Comparison of ENCODE assay signal across 11 cellular contexts in the genomic region with DNA sequence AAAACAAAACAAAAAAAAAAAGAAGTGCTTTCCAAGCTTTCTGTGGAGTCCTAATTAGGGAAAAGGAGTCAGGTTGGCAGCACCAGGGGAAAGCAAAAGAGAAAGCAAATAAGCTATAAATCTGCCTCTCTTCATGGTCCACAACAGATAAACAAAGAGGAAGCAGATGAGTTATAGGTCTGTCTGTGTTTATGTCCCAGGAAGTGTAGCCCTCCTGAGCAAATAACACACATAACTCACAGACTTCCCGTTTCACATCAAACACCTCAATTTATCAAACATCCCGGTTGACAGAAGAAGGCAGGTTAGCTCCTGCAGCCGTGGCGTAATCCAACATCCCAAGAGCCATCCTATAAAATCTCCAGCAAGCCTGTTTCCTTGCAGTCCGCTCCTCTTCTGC. TPM values are rescaled to one million over a fixed set of nuclear protein-coding genes. Genes with fewer than 3 reads are reported as not detected.
DNase-seq lines count a peak whose midpoint lies in the region; ATAC-seq, FAIRE-seq and TF ChIP-seq lines count a peak whose summit lies in the region.
"Had no signal": no experiment of that assay in that cellular context is flagged by ENCODE, and none has a peak within 500 bp of the region (broad histone marks: within the 10 kb centered on the region; RNA-seq: fewer than 3 reads in every experiment).

No MANE protein-coding gene starts in this region.

- H4K20me1 ChIP-seq in GM23248 (ENCODE audit: insufficient read depth), result no peaks in the 10 kb centered on the region

- H2AFZ ChIP-seq in GM23248, result no peak overlapping the region

- no peaks in the 10 kb centered on the region for H3K27me3 ChIP-seq in HL-60 (ENCODE audit: insufficient read depth, poor library complexity, severe bottlenecking)
- peaks cover 8% of the 10 kb centered on the region; the same call in 1 of the 2 replicates for H3K27me3 ChIP-seq in GM23248 (replicated peaks; ENCODE audit: insufficient read depth)
- no peaks in the 10 kb centered on the region for H3K27me3 ChIP-seq in aorta (ENCODE audit: control insufficient read depth in 1 of 2, insufficient read depth in 2 of 2, low read length in 1 of 2)

- H3K4me1 ChIP-seq in GM23248 (ENCODE audit: insufficient read depth), result peaks cover 5% of the 10 kb centered on the region; the same call in 1 of the 2 replicates
- no peaks in the 10 kb centered on the region for H3K4me1 ChIP-seq in aorta (ENCODE audit: control insufficient read depth in 1 of 2, insufficient read depth in 2 of 2, low read length in 2 of 2)

- H3K9ac ChIP-seq in GM23248, result no peak overlapping the region

- no peak for FAIRE-seq in urothelium cell line (lab: Jason Lieb, UNC)

- ATAC-seq in aorta (ENCODE audit: low FRiP score), result no peak

- intact Hi-C loops in aorta (cut with DNase I), result no loop called here

- H3K4me3 ChIP-seq in HL-60 (replicated peaks; ENCODE audit: insufficient read depth, low read length) (no peak overlapping the region), fibroblast of villous mesenchyme (ENCODE audit: low read depth, low read length) (peak overlapping the region; percentile 36), GM23248 (no peak overlapping the region), aorta (ENCODE audit: low read length in 2 of 2) (no peak overlapping the region)
- H3K4me3 ChIP-seq: lung had no signal

- in situ Hi-C loops in GM23248 (cut with MboI), result no loop called here

- H3K4me2 ChIP-seq in GM23248 (ENCODE audit: unreplicated experiment), result no peak overlapping the region

- peak; percentile 22 for DNase-seq in CD1c-positive myeloid dendritic cell (ENCODE audit: extremely low spot score)
- DNase-seq in HL-60 (ENCODE audit: low read depth in 1 of 2, low spot score in 1 of 2), result no peak
- peak; percentile 63 for DNase-seq in NOMO-1 treated with dmso at 0.1 percent for 144 hours (lab: John Stamatoyannopoulos, UW; ENCODE audit: unreplicated experiment)
- DNase-seq in fibroblast of villous mesenchyme (ENCODE audit: low read depth), result peak; percentile 87
- DNase-seq in GM23248, result no peak
- DNase-seq in inferior parietal cortex (ENCODE audit: extremely low spot score), result no peak
- DNase-seq in aorta, result no peak
- no peak for DNase-seq in urothelium cell line (ENCODE audit: low spot score)

- peaks cover 9% of the 10 kb centered on the region; the same call in 1 of the 2 replicates for H3F3A ChIP-seq in GM23248 (ENCODE audit: insufficient read depth)

- H3K36me3 ChIP-seq in GM23248 (ENCODE audit: low read depth), result no peaks in the 10 kb centered on the region
- H3K36me3 ChIP-seq in aorta (ENCODE audit: control insufficient read depth in 1 of 2, insufficient read depth in 2 of 2, low read length in 1 of 2), result no peaks in the 10 kb centered on the region

- H3K79me2 ChIP-seq in GM23248 (ENCODE audit: insufficient read depth), result no peaks in the 10 kb centered on the region

- TF ChIP-seq CTCF in HL-60 (IDR thresholded peaks at IDR 0.05; ENCODE audit: insufficient read depth, low read length), result no peak
- TF ChIP-seq CTCF in fibroblast of villous mesenchyme (IDR thresholded peaks at IDR 0.05; ENCODE audit: insufficient read depth, low read depth, low read length), result no peak

- H3K9me2 ChIP-seq in GM23248 (ENCODE audit: insufficient read depth), result no peaks in the 10 kb centered on the region

- 60 to 62% methylated on average over 5 of the region's 5 CpGs for WGBS in GM23248 (ENCODE audit: low coverage in 1 of 2, low lambda C conversion rate in 2 of 2, missing lambda C conversion rate in 2 of 2), 2 experiments
- 48 to 79% methylated on average over 5 of the region's 5 CpGs for WGBS in aorta, 2 donors

- H3K9me3 ChIP-seq in GM23248 (ENCODE audit: low read depth) (no peaks in the 10 kb centered on the region), aorta (ENCODE audit: control insufficient read depth, low read length) (no peaks in the 10 kb centered on the region)

- H3K27ac ChIP-seq in HL-60 (replicated peaks) (peak overlapping the region; percentile 45), GM23248 (no peak overlapping the region), aorta (ENCODE audit: low read depth in 1 of 2, low read length in 2 of 2) (no peak overlapping the region)

RNA-seq across cellular contexts. Expression of gene SLC2A5, which starts 5.6 kb away (rescaled TPM):
- 0.97 and 2.2 TPM in 2 replicates for total RNA-seq in fibroblast of villous mesenchyme
- total RNA-seq in GM23248 (2014; rRNA removed; shearing (Covaris generic)), result 0.54 TPM in 1 of 2 replicates, not detected in the other
- 0.25 and 0.29 TPM in 2 replicates for polyA plus RNA-seq in GM23248 (2016; fragmentation: Nextera tagmentation; extraction: Ambion mirVana)
- 10 to 100 TPM in 1 of 2 donors, 1 to 10 TPM in 1; 5.8 to 17.5 TPM for total RNA-seq in aorta
- 10 to 100 TPM in 1 of 2 donors, under 1 TPM in 1; 0.31 to 10.5 TPM for polyA plus RNA-seq in aorta
- total RNA-seq: activated CD8-positive, alpha-beta memory T cell treated with anti-CD3 and anti-CD28 coated beads for 36 hours had no signal

RNA-seq across cellular contexts. Expression of gene SLC2A7, which starts 48.8 kb away (rescaled TPM):
- not detected in 2 replicates for total RNA-seq in fibroblast of villous mesenchyme
- not detected in 2 replicates for total RNA-seq in GM23248 (2014; rRNA removed; shearing (Covaris generic))
- polyA plus RNA-seq in GM23248 (2016; fragmentation: Nextera tagmentation; extraction: Ambion mirVana), result not detected in 2 replicates
- total RNA-seq in aorta, result not detected
- polyA plus RNA-seq in aorta, result not detected
- total RNA-seq: activated CD8-positive, alpha-beta memory T cell treated with anti-CD3 and anti-CD28 coated beads for 36 hours; lung; skeletal muscle tissue had no signal

RNA-seq across cellular contexts. Expression of gene GPR157, which starts 53.9 kb away (rescaled TPM):
- total RNA-seq in fibroblast of villous mesenchyme (6.1 and 9.5 TPM in 2 replicates), aorta (1 to 10 TPM; 7.1 to 7.9 TPM)
- total RNA-seq in GM23248 (2014; rRNA removed; shearing (Covaris generic)), result 1.7 and 3.3 TPM in 2 replicates
- polyA plus RNA-seq in GM23248 (2016; fragmentation: Nextera tagmentation; extraction: Ambion mirVana) (2.6 and 2.7 TPM in 2 replicates), aorta (1 to 10 TPM; 1.1 to 2.4 TPM)

Comparison
In these comparisons a context has a peak if more than half of its experiments do, and no peak if none do; other contexts are left out.
1. DNase-seq: peak in CD1c-positive myeloid dendritic cell (single experiment), NOMO-1 treated with dmso at 0.1 percent for 144 hours (single experiment) and fibroblast of villous mesenchyme (single experiment); none in HL-60 (0 of 2), GM23248 (single experiment), inferior parietal cortex (single experiment), aorta (0 of 2) and urothelium cell line (single experiment).